ENCODE assay signal across 18 cellular contexts in the genomic region with DNA sequence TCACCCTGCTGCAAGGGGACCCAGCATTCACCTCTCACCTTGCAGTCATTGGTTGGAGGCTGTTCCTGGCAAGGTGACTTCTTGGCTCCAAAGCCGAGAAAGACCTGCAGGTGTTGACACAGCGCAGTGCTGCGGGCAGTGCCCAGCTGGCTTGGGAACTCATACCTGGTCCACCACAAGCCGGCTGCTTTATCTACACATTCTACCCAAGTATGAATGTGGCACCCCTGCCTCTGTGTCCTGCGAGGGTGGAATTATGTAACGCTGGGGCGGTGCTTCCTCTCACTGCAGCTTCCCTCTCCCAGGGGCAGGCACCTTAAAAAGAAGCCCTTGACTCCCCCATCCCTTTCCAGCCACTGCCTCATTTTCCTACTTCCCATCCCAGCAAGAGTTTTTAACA. TPM values are rescaled to one million over a fixed set of nuclear protein-coding genes. Genes with fewer than 3 reads are reported as not detected.
A peak's percentile ranks its signal among the peaks of the same experiment; 100 is the strongest.
DNase-seq lines count a peak whose midpoint lies in the region; ATAC-seq and TF ChIP-seq lines count a peak whose summit lies in the region.
"Had no signal": no experiment of that assay in that cellular context is flagged by ENCODE, and none has a peak within 500 bp of the region (broad histone marks: within the 10 kb centered on the region; RNA-seq: fewer than 3 reads in every experiment).

No MANE protein-coding gene starts in this region.

- peaks cover 27 to 55% (median 51%) of the 10 kb centered on the region in 4 donors for H3K4me1 ChIP-seq in stomach
- peaks cover 0 to 27% (median 22%) of the 10 kb centered on the region in 4 donors for H3K4me1 ChIP-seq in sigmoid colon

- 23 to 55% (median 36%) methylated on average over 7 of the region's 7 CpGs for WGBS in stomach, 5 donors
- WGBS in sigmoid colon, 2 donors, result 84 to 87% methylated on average over 7 of the region's 7 CpGs

- H3K4me1 Mint-ChIP-seq in activated T-cell treated with anti-CD3 and anti-CD28 coated beads, Interleukin-2, amount 50 U/mL, for 24 hours (ENCODE audit: low read depth), result peaks cover 18% of the 10 kb centered on the region
- H3K4me1 Mint-ChIP-seq in activated T-cell treated with anti-CD3 and anti-CD28 coated beads, Interleukin-2, amount 50 U/mL, for 4 hours (ENCODE audit: low read depth), result peaks cover 11% of the 10 kb centered on the region
- peaks cover 16 to 17% (median 17%) of the 10 kb centered on the region in 3 donors for H3K4me1 Mint-ChIP-seq in T-cell

- H3K27ac ChIP-seq in stomach, result peak overlapping the region; percentile 75 to 87 (median 81)
- H3K27ac ChIP-seq in sigmoid colon, result no peak overlapping the region
- H3K27ac ChIP-seq: skin epidermis had no signal

- TF ChIP-seq CTCF in stomach (IDR thresholded peaks at IDR 0.05) (no peak), sigmoid colon (IDR thresholded peaks at IDR 0.05) (no peak)

- ATAC-seq in activated T-cell treated with anti-CD3 and anti-CD28 coated beads, Interleukin-2, amount 50 U/mL, for 4 hours, result no peak
- ATAC-seq in left lobe of liver (peak; percentile 76), HG03469 (IDR thresholded peaks at IDR 0.05; ENCODE audit: unreplicated experiment) (no peak), T-cell (replicated peaks in 1 of 4) (no peak)
- ATAC-seq: activated CD4-positive, alpha-beta T cell treated with anti-CD3 and anti-CD28 coated beads for 36 hours; Right ventricle myocardium inferior had no signal

- no peak for TF ChIP-seq EP300 in stomach (IDR thresholded peaks at IDR 0.05)
- no peak for TF ChIP-seq EP300 in sigmoid colon (IDR thresholded peaks at IDR 0.05)

- H3K36me3 ChIP-seq in stomach, result peaks cover 6 to 8% (median 7%) of the 10 kb centered on the region in 4 donors
- peaks cover 0 to 6% (median 2%) of the 10 kb centered on the region in 4 donors for H3K36me3 ChIP-seq in sigmoid colon

- H3K9me3 Mint-ChIP-seq in activated T-cell treated with anti-CD3 and anti-CD28 coated beads, Interleukin-2, amount 50 U/mL, for 24 hours, result no peaks in the 10 kb centered on the region
- H3K9me3 Mint-ChIP-seq in activated T-cell treated with anti-CD3 and anti-CD28 coated beads, Interleukin-2, amount 50 U/mL, for 4 hours, result no peaks in the 10 kb centered on the region
- H3K9me3 Mint-ChIP-seq in T-cell, result no peaks in the 10 kb centered on the region

- POLR2A ChIA-PET in T-cell (lab: Charles Lee), result interaction anchor here in 1 of 2 donors (0.8 kb wide), 1 partner anchor 81 kb away, joined by 7 read pairs; no protein-coding TSS in a partner anchor

- H3K36me3 Mint-ChIP-seq in activated T-cell treated with anti-CD3 and anti-CD28 coated beads, Interleukin-2, amount 50 U/mL, for 24 hours (ENCODE audit: low read depth), result peaks cover 20% of the 10 kb centered on the region
- peaks cover 3% of the 10 kb centered on the region for H3K36me3 Mint-ChIP-seq in activated T-cell treated with anti-CD3 and anti-CD28 coated beads, Interleukin-2, amount 50 U/mL, for 4 hours (ENCODE audit: insufficient read depth)
- H3K36me3 Mint-ChIP-seq in T-cell, result peaks cover 6% of the 10 kb centered on the region

- TF ChIP-seq POLR2A in stomach (IDR thresholded peaks at IDR 0.05) (no peak), sigmoid colon (IDR thresholded peaks at IDR 0.05) (no peak)

- no peak overlapping the region for H3K27ac Mint-ChIP-seq in activated T-cell treated with anti-CD3 and anti-CD28 coated beads, Interleukin-2, amount 50 U/mL, for 24 hours
- H3K27ac Mint-ChIP-seq in T-cell, result no peak overlapping the region
- H3K27ac Mint-ChIP-seq: activated CD4-positive, alpha-beta T cell treated with anti-CD3 and anti-CD28 coated beads for 36 hours had no signal

- H3K4me3 ChIP-seq in stomach (no peak overlapping the region), sigmoid colon (no peak overlapping the region)
- H3K4me3 ChIP-seq: dorsolateral prefrontal cortex, skin epidermis had no signal

- H3K4me3 Mint-ChIP-seq in activated T-cell treated with anti-CD3 and anti-CD28 coated beads, Interleukin-2, amount 50 U/mL, for 24 hours, result peak overlapping the region; percentile 43
- no peak overlapping the region for H3K4me3 Mint-ChIP-seq in activated T-cell treated with anti-CD3 and anti-CD28 coated beads, Interleukin-2, amount 50 U/mL, for 4 hours
- H3K4me3 Mint-ChIP-seq in T-cell, result peak overlapping the region in 1 of 3 donors; percentile 42
- H3K4me3 Mint-ChIP-seq: activated CD4-positive, alpha-beta T cell treated with anti-CD3 and anti-CD28 coated beads for 36 hours had no signal

- no peaks in the 10 kb centered on the region for H3K27me3 Mint-ChIP-seq in activated T-cell treated with anti-CD3 and anti-CD28 coated beads, Interleukin-2, amount 50 U/mL, for 24 hours
- H3K27me3 Mint-ChIP-seq in activated T-cell treated with anti-CD3 and anti-CD28 coated beads, Interleukin-2, amount 50 U/mL, for 4 hours (ENCODE audit: low read depth), result no peaks in the 10 kb centered on the region
- no peaks in the 10 kb centered on the region for H3K27me3 Mint-ChIP-seq in T-cell
- H3K27me3 Mint-ChIP-seq: activated CD4-positive, alpha-beta T cell treated with anti-CD3 and anti-CD28 coated beads for 36 hours had no signal

- H3K27me3 ChIP-seq in stomach, result no peaks in the 10 kb centered on the region
- H3K27me3 ChIP-seq in sigmoid colon, result no peaks in the 10 kb centered on the region
- H3K27me3 ChIP-seq: dorsolateral prefrontal cortex had no signal

- intact Hi-C loops in stomach (cut with DNase I; ENCODE audit: low total_unique reads) (no loop called here), sigmoid colon (cut with DNase I) (no loop called here)

- DNase-seq in activated T-cell treated with anti-CD3 and anti-CD28 coated beads, Interleukin-2, amount 50 U/mL, for 24 hours, result no peak
- no peak for DNase-seq in activated T-cell treated with anti-CD3 and anti-CD28 coated beads, Interleukin-2, amount 50 U/mL, for 4 hours
- DNase-seq in NCI-H2196 treated with DMSO at 0.1 percent for 48 hours (lab: John Stamatoyannopoulos, UW; ENCODE audit: unreplicated experiment) (peak; percentile 50), left lobe of liver (ENCODE audit: low spot score) (peak; percentile 86), stomach (peak; percentile 92), T-cell (no peak), sigmoid colon (no peak)
- DNase-seq: activated CD4-positive, alpha-beta T cell treated with anti-CD3 and anti-CD28 coated beads for 36 hours; activated naive CD4-positive, alpha-beta T cell treated with anti-CD3 and anti-CD28 coated beads, Interleukin-2, amount 50 U/mL, for 16 hours; dorsolateral prefrontal cortex; mesendoderm; NCI-H187 treated with DMSO at 0.1 percent for 48 hours; stimulated activated CD4-positive, alpha-beta T cell treated with anti-CD3 and anti-CD28 coated beads, Interleukin-4, amount 100 ng/mL, for 24 hours; stimulated activated CD8-positive, alpha-beta memory T cell treated with anti-CD3 and anti-CD28 coated beads, Interleukin-4, amount 100 ng/mL, for 48 hours; T1000 had no signal

- no peaks in the 10 kb centered on the region for H3K9me3 ChIP-seq in stomach
- no peaks in the 10 kb centered on the region for H3K9me3 ChIP-seq in sigmoid colon

- CTCF ChIA-PET in T-cell (lab: Charles Lee), result interaction anchor here in 1 of 2 donors (1.2 kb wide), 1 partner anchor 13 kb away, joined by 4 read pairs; no protein-coding TSS in a partner anchor

RNA-seq across cellular contexts. Expression of a gene that starts 2.5 kb away (rescaled TPM):
- 100 to 1,000 TPM in 2 of 3 donors, 10 to 100 TPM in 1; 98.6 to 122 (median 106) TPM for total RNA-seq in activated T-cell treated with anti-CD3 and anti-CD28 coated beads, Interleukin-2, amount 50 U/mL, for 4 hours
- total RNA-seq in left lobe of liver, result 13.0 TPM
- total RNA-seq in stomach, result 10 to 100 TPM in 4 of 5 donors, 1 to 10 TPM in 1; 9.4 to 40.6 (median 31.9) TPM
- polyA plus RNA-seq in stomach, result 10 to 100 TPM; 17.0 to 30.0 (median 21.1) TPM
- total RNA-seq in T-cell, result 10 to 100 TPM; 18.7 to 42.0 (median 33.3) TPM
- 10 to 100 TPM in 2 of 4 donors, 1 to 10 TPM in 2; 7.2 to 13.0 (median 10.0) TPM for total RNA-seq in sigmoid colon
- 10 to 100 TPM in 1 of 3 donors, 1 to 10 TPM in 2; 5.4 to 17.8 (median 9.0) TPM for polyA plus RNA-seq in sigmoid colon

RNA-seq across cellular contexts. Expression of a gene that starts 12.7 kb away (rescaled TPM):
- 10 to 100 TPM; 27.5 to 39.3 (median 33.8) TPM for total RNA-seq in activated T-cell treated with anti-CD3 and anti-CD28 coated beads, Interleukin-2, amount 50 U/mL, for 4 hours
- total RNA-seq in left lobe of liver (29.0 TPM), stomach (100 to 1,000 TPM in 4 of 5 donors, 10 to 100 TPM in 1; 31.8 to 185 (median 148) TPM), T-cell (100 to 1,000 TPM in 3 of 5 donors, 10 to 100 TPM in 2; 54.7 to 123 (median 103) TPM), sigmoid colon (10 to 100 TPM; 12.5 to 26.3 (median 19.7) TPM)
- polyA plus RNA-seq in stomach (100 to 1,000 TPM in 2 of 3 donors, 10 to 100 TPM in 1; 93.5 to 134 (median 128) TPM), sigmoid colon (100 to 1,000 TPM in 1 of 3 donors, 10 to 100 TPM in 2; 51.7 to 131 (median 71.4) TPM)

RNA-seq across cellular contexts. Expression of a gene that starts 14.0 kb away (rescaled TPM):
- total RNA-seq in activated T-cell treated with anti-CD3 and anti-CD28 coated beads, Interleukin-2, amount 50 U/mL, for 4 hours, result 10 to 100 TPM; 34.1 to 37.7 (median 35.2) TPM
- total RNA-seq in left lobe of liver, result 14.4 TPM
- total RNA-seq in stomach, result 100 to 1,000 TPM in 1 of 5 donors, 10 to 100 TPM in 4; 14.3 to 134 (median 25.5) TPM
- 10 to 100 TPM; 14.9 to 39.6 (median 20.0) TPM for polyA plus RNA-seq in stomach
- total RNA-seq in T-cell, result 10 to 100 TPM; 45.0 to 71.0 (median 66.3) TPM
- total RNA-seq in sigmoid colon, result 10 to 100 TPM; 28.5 to 43.6 (median 29.0) TPM
- 10 to 100 TPM in 2 of 3 donors, 1 to 10 TPM in 1; 6.5 to 29.0 (median 10.2) TPM for polyA plus RNA-seq in sigmoid colon

RNA-seq across cellular contexts. Expression of a gene that starts 26.0 kb away (rescaled TPM):
- total RNA-seq in activated T-cell treated with anti-CD3 and anti-CD28 coated beads, Interleukin-2, amount 50 U/mL, for 4 hours, result 10 to 100 TPM; 76.6 to 79.1 (median 78.1) TPM
- total RNA-seq in left lobe of liver (64.2 TPM), stomach (100 to 1,000 TPM in 3 of 5 donors, 10 to 100 TPM in 2; 77.3 to 419 (median 104) TPM), T-cell (100 to 1,000 TPM; 113 to 124 (median 121) TPM), sigmoid colon (10 to 100 TPM; 60.4 to 91.4 (median 70.7) TPM)
- polyA plus RNA-seq in stomach (10 to 100 TPM; 23.9 to 34.7 (median 24.9) TPM), sigmoid colon (10 to 100 TPM; 19.2 to 54.9 (median 28.2) TPM)

RNA-seq across cellular contexts. Expression of a gene that starts 41.1 kb away (rescaled TPM):
- 10 to 100 TPM; 81.6 to 99.0 (median 86.3) TPM for total RNA-seq in activated T-cell treated with anti-CD3 and anti-CD28 coated beads, Interleukin-2, amount 50 U/mL, for 4 hours
- total RNA-seq in left lobe of liver (100 TPM), stomach (100 to 1,000 TPM in 1 of 5 donors, 10 to 100 TPM in 4; 23.3 to 282 (median 88.1) TPM), T-cell (100 to 1,000 TPM in 2 of 5 donors, 10 to 100 TPM in 3; 33.0 to 158 (median 85.4) TPM), sigmoid colon (10 to 100 TPM; 38.5 to 73.1 (median 57.9) TPM)
- polyA plus RNA-seq in stomach (100 to 1,000 TPM; 115 to 183 (median 181) TPM), sigmoid colon (100 to 1,000 TPM in 2 of 3 donors, 10 to 100 TPM in 1; 95.2 to 162 (median 132) TPM)

Comparison
In these comparisons a context has a peak if more than half of its experiments do, and no peak if none do; other contexts are left out.
1. DNase-seq: peak in NCI-H2196 treated with DMSO at 0.1 percent for 48 hours (single experiment), left lobe of liver (single experiment) and stomach (single experiment); none in activated T-cell treated with anti-CD3 and anti-CD28 coated beads, Interleukin-2, amount 50 U/mL, for 24 hours (single experiment), activated T-cell treated with anti-CD3 and anti-CD28 coated beads, Interleukin-2, amount 50 U/mL, for 4 hours (single experiment), T-cell (0 of 34) and sigmoid colon (single experiment).
2. H3K27ac ChIP-seq: peak in stomach (5 of 5); none in sigmoid colon (0 of 4).